8 cellular contexts compared by ENCODE assay signal in genomic region chr7:32490127-32490796, GRCh38. TPM values are rescaled to one million over a fixed set of nuclear protein-coding genes. Genes with fewer than 3 reads are reported as not detected.
DNase-seq lines count a peak whose midpoint lies in the region; ATAC-seq and TF ChIP-seq lines count a peak whose summit lies in the region.

TSS of gene LSM5 (minus strand) at chr7:32490380. CDS start at chr7:32490365, 15 bp downstream.

- peak within 1 kb of the TSS; percentile 83 to 98 (median 92) for H3K4me3 Mint-ChIP-seq in naive thymus-derived CD4-positive, alpha-beta T cell
- peak within 1 kb of the TSS; percentile 88 to 95 for H3K4me3 Mint-ChIP-seq in stimulated activated naive B cell treated with anti-CD40 and anti-IgM and Interleukin-4, amounts not matched to agents 10 μg/mL and 1 μg/mL and 100 μg/mL, for 72 hours

- H3K9ac ChIP-seq in Karpas-422 (ENCODE audit: low read length) (peak within 1 kb of the TSS; percentile 84), fibroblast of lung (ENCODE audit: insufficient read depth, low read length) (peak within 1 kb of the TSS; percentile 70)

- H2AFZ ChIP-seq in Karpas-422 (ENCODE audit: low read length) (peak within 1 kb of the TSS; percentile 77), fibroblast of lung (ENCODE audit: low read length) (peak within 1 kb of the TSS; percentile 89)

- peak within 1 kb of the TSS; percentile 85 for H3K4me3 ChIP-seq in Karpas-422 (ENCODE audit: low read length)
- H3K4me3 ChIP-seq in fibroblast of lung (replicated peaks in 1 of 4; ENCODE audit: control extremely low read depth in 1 of 4, insufficient read depth in 1 of 4, low read depth in 3 of 4, low read length in 4 of 4) = peak within 1 kb of the TSS; percentile 34 to 96 (median 82)
- peak within 1 kb of the TSS; percentile 86 for H3K4me3 ChIP-seq in naive thymus-derived CD4-positive, alpha-beta T cell (ENCODE audit: low read length)

- H4K20me1 ChIP-seq in Karpas-422 (ENCODE audit: insufficient read depth, low read depth, low read length) (no peaks in the 10 kb centered on the region), fibroblast of lung (ENCODE audit: control insufficient read depth, extremely low read depth, insufficient read depth, low read length) (no peaks in the 10 kb centered on the region)

- H3K4me2 ChIP-seq in Karpas-422 (ENCODE audit: low read depth, low read length, poor library complexity, severe bottlenecking) (peak within 1 kb of the TSS; percentile 78), fibroblast of lung (ENCODE audit: extremely low read depth, insufficient read depth, low read length) (peak within 1 kb of the TSS; percentile 97)

- ATAC-seq in GM21825 (IDR thresholded peaks at IDR 0.05; ENCODE audit: unreplicated experiment) = peak; percentile 85
- peak; percentile 84 for ATAC-seq in naive thymus-derived CD4-positive, alpha-beta T cell
- peak; percentile 81 to 88 for ATAC-seq in stimulated activated naive B cell treated with anti-CD40 and anti-IgM and Interleukin-4, amounts not matched to agents 10 μg/mL and 1 μg/mL and 100 μg/mL, for 72 hours (replicated peaks)

- no peak for TF ChIP-seq CTCF in fibroblast of lung (conservative IDR thresholded peaks at IDR 0.05 in 1 of 2, IDR thresholded peaks at IDR 0.05 in 1 of 2; ENCODE audit: low read depth in 1 of 2, low read length in 2 of 2)

- CTCF ChIA-PET in naive thymus-derived CD4-positive, alpha-beta T cell (lab: Charles Lee) = interaction anchor here (1.1 kb wide), 1 partner anchor 402 kb away, joined by 5 read pairs; no protein-coding TSS in a partner anchor

- no peaks in the 10 kb centered on the region for H3K9me3 ChIP-seq in Karpas-422 (ENCODE audit: low read length)
- no peaks in the 10 kb centered on the region for H3K9me3 ChIP-seq in fibroblast of lung (ENCODE audit: control insufficient read depth, insufficient read depth, low read depth, low read length)
- H3K9me3 ChIP-seq in naive thymus-derived CD4-positive, alpha-beta T cell (ENCODE audit: control insufficient read depth in 2 of 3, low read length in 3 of 3) = no peaks in the 10 kb centered on the region

- H3K27ac Mint-ChIP-seq in naive thymus-derived CD4-positive, alpha-beta T cell = peak within 1 kb of the TSS; percentile 90 to 98 (median 96)
- H3K27ac Mint-ChIP-seq in stimulated activated naive B cell treated with anti-CD40 and anti-IgM and Interleukin-4, amounts not matched to agents 10 μg/mL and 1 μg/mL and 100 μg/mL, for 72 hours = peak within 1 kb of the TSS; percentile 95

- H3K4me1 Mint-ChIP-seq in naive thymus-derived CD4-positive, alpha-beta T cell = peaks cover 12 to 43% (median 31%) of the 10 kb centered on the region in 7 donors
- peaks cover 5 to 13% of the 10 kb centered on the region in 2 donors for H3K4me1 Mint-ChIP-seq in stimulated activated naive B cell treated with anti-CD40 and anti-IgM and Interleukin-4, amounts not matched to agents 10 μg/mL and 1 μg/mL and 100 μg/mL, for 72 hours

- intact Hi-C loops in naive thymus-derived CD4-positive, alpha-beta T cell (cut with micrococcal nuclease) = loop anchor here (1.0 to 2.0 kb wide), 10 partner anchors 146 to 639 kb away; partner anchors contain the start of genes BBS9 (in 2 of the 2), NT5C3A (in 2 of the 2) and KBTBD2 (in 1 of the 2)

- peaks cover 0 to 19% (median 9%) of the 10 kb centered on the region in 5 donors for H3K36me3 Mint-ChIP-seq in naive thymus-derived CD4-positive, alpha-beta T cell
- peaks cover 9 to 22% of the 10 kb centered on the region in 2 donors for H3K36me3 Mint-ChIP-seq in stimulated activated naive B cell treated with anti-CD40 and anti-IgM and Interleukin-4, amounts not matched to agents 10 μg/mL and 1 μg/mL and 100 μg/mL, for 72 hours

- DNase-seq in DMS79 (lab: John Stamatoyannopoulos, UW) (peak; percentile 87), Karpas-422 (peak; percentile 98), RKO (ENCODE audit: low spot score) (peak; percentile 95), activated T-helper 1 cell treated with Interleukin-2 at 50 U/mL for 16 hours (ENCODE audit: low read depth) (peak; percentile 82), fibroblast of lung (ENCODE audit: low read depth in 2 of 2) (peak; percentile 95 to 96)
- DNase-seq in naive thymus-derived CD4-positive, alpha-beta T cell = peak; percentile 77 to 91 (median 89)
- DNase-seq in stimulated activated naive B cell treated with anti-CD40 and anti-IgM and Interleukin-4, amounts not matched to agents 10 μg/mL and 1 μg/mL and 100 μg/mL, for 72 hours = peak; percentile 90

- H3K9me2 ChIP-seq in Karpas-422 (replicated peaks; ENCODE audit: insufficient read depth, low read length) = no peaks in the 10 kb centered on the region

- H3K9me3 Mint-ChIP-seq in naive thymus-derived CD4-positive, alpha-beta T cell = no peaks in the 10 kb centered on the region
- H3K9me3 Mint-ChIP-seq in stimulated activated naive B cell treated with anti-CD40 and anti-IgM and Interleukin-4, amounts not matched to agents 10 μg/mL and 1 μg/mL and 100 μg/mL, for 72 hours = no peaks in the 10 kb centered on the region

- H3K79me2 ChIP-seq in Karpas-422 (ENCODE audit: low read length) = peaks cover 29% of the 10 kb centered on the region
- H3K79me2 ChIP-seq in fibroblast of lung (ENCODE audit: control insufficient read depth, insufficient read depth, low read length) = peaks cover 13% of the 10 kb centered on the region

- no peaks in the 10 kb centered on the region for H3K27me3 ChIP-seq in Karpas-422 (ENCODE audit: low read length)
- no peaks in the 10 kb centered on the region for H3K27me3 ChIP-seq in fibroblast of lung (ENCODE audit: control insufficient read depth, insufficient read depth, low read length)
- H3K27me3 ChIP-seq in naive thymus-derived CD4-positive, alpha-beta T cell (ENCODE audit: control insufficient read depth in 2 of 2, insufficient read depth in 2 of 2, low read length in 2 of 2) = no peaks in the 10 kb centered on the region

- POLR2A ChIA-PET in naive thymus-derived CD4-positive, alpha-beta T cell (lab: Charles Lee) = interaction anchor here (0.6 to 1.4 kb wide), 4 partner anchors 45 to 572 kb away, joined by 3 to 5 read pairs (median 4); partner anchors contain the start of genes KBTBD2 and NT5C3A

- H3K4me1 ChIP-seq in Karpas-422 (ENCODE audit: low read length) (peaks cover 18% of the 10 kb centered on the region), fibroblast of lung (ENCODE audit: control insufficient read depth, extremely low read depth, insufficient read depth, low read length) (peaks cover 4% of the 10 kb centered on the region)
- peaks cover 8 to 13% of the 10 kb centered on the region in 2 donors for H3K4me1 ChIP-seq in naive thymus-derived CD4-positive, alpha-beta T cell (ENCODE audit: control insufficient read depth in 2 of 2, insufficient read depth in 2 of 2, low read length in 2 of 2)

- H3K27ac ChIP-seq in Karpas-422 (ENCODE audit: low read length) (peak within 1 kb of the TSS; percentile 82), fibroblast of lung (ENCODE audit: insufficient read depth, low read length) (peak within 1 kb of the TSS; percentile 83)
- H3K27ac ChIP-seq in naive thymus-derived CD4-positive, alpha-beta T cell (ENCODE audit: low read depth, low read length) = peak within 1 kb of the TSS; percentile 87

- H3K27me3 Mint-ChIP-seq in naive thymus-derived CD4-positive, alpha-beta T cell = no peaks in the 10 kb centered on the region
- H3K27me3 Mint-ChIP-seq in stimulated activated naive B cell treated with anti-CD40 and anti-IgM and Interleukin-4, amounts not matched to agents 10 μg/mL and 1 μg/mL and 100 μg/mL, for 72 hours = no peaks in the 10 kb centered on the region

- H3K36me3 ChIP-seq in Karpas-422 (ENCODE audit: insufficient read depth, low read length) (peaks cover 13% of the 10 kb centered on the region; the same call in 1 of the 2 replicates), fibroblast of lung (ENCODE audit: control insufficient read depth, insufficient read depth, low read length) (no peaks in the 10 kb centered on the region)
- peaks cover 0 to 16% (median 0%) of the 10 kb centered on the region in 3 experiments for H3K36me3 ChIP-seq in naive thymus-derived CD4-positive, alpha-beta T cell (ENCODE audit: control insufficient read depth in 2 of 3, insufficient read depth in 3 of 3, low read length in 3 of 3)

RNA-seq across cellular contexts. Expression of gene LSM5, which starts in this region (rescaled TPM):
- total RNA-seq in Karpas-422 (2014; rRNA removed; shearing (Covaris generic); ENCODE audit: low replicate concordance) = 24.0 and 47.8 TPM in 2 replicates
- total RNA-seq in fibroblast of lung = 13.6 and 23.0 TPM in 2 replicates
- polyA plus RNA-seq in fibroblast of lung = 45.8 and 96.8 TPM in 2 replicates
- 38.3 and 62.4 TPM in 2 replicates for polyA plus RNA-seq in fibroblast of lung (2012)
- 2.4 and 3.3 TPM in 2 replicates for polyA minus RNA-seq in fibroblast of lung (ENCODE audit: low replicate concordance)
- total RNA-seq in naive thymus-derived CD4-positive, alpha-beta T cell = 10 to 100 TPM; 21.5 to 58.8 (median 39.4) TPM
- 100 to 1,000 TPM; 112 to 165 TPM for polyA plus RNA-seq in naive thymus-derived CD4-positive, alpha-beta T cell

Comparison
In these comparisons a context has a peak if more than half of its experiments do, and no peak if none do; other contexts are left out.
1. Peak in every context shown above with its lines: DNase-seq, ATAC-seq, H3K4me3 ChIP-seq and H3K27ac ChIP-seq.